ENCODE assay signal across 17 cellular contexts in the genomic region with DNA sequence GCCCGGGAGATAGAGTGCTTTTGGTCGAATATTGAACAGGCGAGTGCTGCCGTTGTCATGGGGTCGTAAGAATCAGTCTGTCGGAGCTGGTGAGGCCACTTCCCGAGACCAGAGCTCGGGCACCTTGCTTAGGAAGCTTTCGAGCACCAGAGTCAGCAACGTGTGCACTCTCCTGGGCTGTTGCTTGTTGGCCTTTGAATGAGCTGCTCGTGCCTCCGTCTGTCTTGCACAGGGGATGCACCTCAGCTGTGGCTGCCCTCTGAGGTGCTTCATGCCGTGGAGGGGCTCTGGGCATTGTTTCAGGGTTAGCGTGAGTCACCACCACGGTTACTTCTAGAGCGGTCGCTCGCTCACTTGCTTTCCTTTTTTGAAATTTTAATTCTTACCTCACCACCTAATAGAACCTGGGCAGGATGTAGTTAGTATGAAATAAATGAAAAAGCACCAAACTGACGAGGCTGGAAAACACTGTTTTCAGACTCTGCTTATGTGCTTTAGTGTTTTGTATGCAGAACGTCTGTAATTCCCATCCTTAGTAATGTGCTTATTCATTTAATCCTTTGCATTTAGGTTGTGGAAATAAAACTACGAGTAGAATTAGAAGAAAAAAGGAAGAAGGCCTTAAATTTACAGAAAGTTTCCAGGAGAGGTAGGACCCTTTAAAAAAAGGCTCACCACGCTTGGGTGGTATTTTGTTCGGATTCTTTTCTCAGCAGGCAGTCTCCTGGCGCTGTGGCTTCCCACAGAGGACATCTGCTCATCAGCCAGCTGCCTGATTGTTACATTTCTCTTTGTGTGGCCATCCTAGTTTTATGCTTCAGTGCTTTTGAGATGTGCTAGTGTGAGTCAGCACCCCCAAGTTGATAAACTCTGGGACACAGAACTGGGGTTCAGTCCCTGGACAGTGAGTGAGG. TPM values are rescaled to one million over a fixed set of nuclear protein-coding genes. Genes with fewer than 3 reads are reported as not detected.
DNase-seq lines count a peak whose midpoint lies in the region; ATAC-seq and TF ChIP-seq lines count a peak whose summit lies in the region.
"Had no signal": no experiment of that assay in that cellular context is flagged by ENCODE, and none has a peak within 500 bp of the region (broad histone marks: within the 10 kb centered on the region; RNA-seq: fewer than 3 reads in every experiment).

No MANE protein-coding gene starts in this region.

- H3K27ac ChIP-seq in testis (no peak overlapping the region), foreskin keratinocyte (no peak overlapping the region)
- H3K27ac ChIP-seq: prostate gland had no signal

- intact Hi-C loops in testis (cut with DNase I; ENCODE audit: low total_unique reads): no loop called here

- H3K36me3 ChIP-seq in testis (ENCODE audit: low read depth, missing control alignments): no peaks in the 10 kb centered on the region

- H3K9me3 ChIP-seq in iPS-18c (ENCODE audit: control insufficient read depth, insufficient read depth, low read length) (peaks cover 2% of the 10 kb centered on the region), testis (no peaks in the 10 kb centered on the region)
- H3K9me3 ChIP-seq: prostate gland, SK-N-SH had no signal

- TF ChIP-seq CTCF in testis (IDR thresholded peaks at IDR 0.05): no peak
- TF ChIP-seq CTCF in foreskin keratinocyte (conservative IDR thresholded peaks at IDR 0.05): no peak

- H3K4me3 ChIP-seq in iPS-18c (ENCODE audit: insufficient read depth, low read depth, low read length): peak overlapping the region; percentile 24; the same call in 1 of the 2 replicates
- H3K4me3 ChIP-seq in testis: no peak overlapping the region
- H3K4me3 ChIP-seq: prostate gland had no signal

- WGBS in testis, 2 donors: 88 to 90% methylated on average over 24 of the region's 24 CpGs

- no peak for TF ChIP-seq POLR2A in testis (IDR thresholded peaks at IDR 0.05)

- no peak for ATAC-seq in GM18909 (IDR thresholded peaks at IDR 0.05; ENCODE audit: poor library complexity, unreplicated experiment)
- no peak for ATAC-seq in foreskin keratinocyte
- ATAC-seq: activated CD4-positive, CD25-positive, alpha-beta regulatory T cell treated with anti-CD3 and anti-CD28 coated beads, Interleukin-2, amount 50 U/mL, for 24 hours; stimulated activated memory B cell treated with anti-CD40 and anti-IgM and Interleukin-4, amounts not matched to agents 10 μg/mL and 1 μg/mL and 100 μg/mL, for 72 hours had no signal

- H3K4me1 ChIP-seq in testis (peaks cover 9% of the 10 kb centered on the region), foreskin keratinocyte (no peaks in the 10 kb centered on the region)
- H3K4me1 ChIP-seq: prostate gland had no signal

- no peaks in the 10 kb centered on the region for H3K27me3 ChIP-seq in testis
- H3K27me3 ChIP-seq in foreskin keratinocyte: no peaks in the 10 kb centered on the region

- peak; percentile 37 for DNase-seq in activated CD8-positive, alpha-beta memory T cell treated with anti-CD3 and anti-CD28 coated beads for 24 hours
- no peak for DNase-seq in activated CD8-positive, alpha-beta memory T cell treated with anti-CD3 and anti-CD28 coated beads, Interleukin-2, amount 50 U/mL, for 4 hours
- DNase-seq in activated CD8-positive, alpha-beta memory T cell treated with anti-CD3 and anti-CD28 coated beads, Interleukin-2, amount 50 U/mL, for 48 hours: peak; percentile 35
- DNase-seq in testis: peak; percentile 10
- DNase-seq in NCI-H82 (lab: John Stamatoyannopoulos, UW): no peak
- no peak for DNase-seq in foreskin keratinocyte
- DNase-seq: activated T-cell treated with anti-CD3 and anti-CD28 coated beads, Interleukin-2, amount 50 U/mL, for 1 hour; anterior cingulate cortex; DMS153; NK-92 treated with Interleukin-12 subunit alpha and Interleukin-12 subunit beta, amount 100 ng/mL, for 24 hours; SK-N-SH; stimulated activated CD4-positive, alpha-beta T cell treated with anti-CD3 and anti-CD28 coated beads, Interleukin-2, amount 100 ng/mL, for 24 hours had no signal

RNA-seq across cellular contexts. Expression of gene EP400, which starts 40.6 kb away (rescaled TPM):
- total RNA-seq in testis (10 to 100 TPM; 69.4 to 83.0 TPM), foreskin keratinocyte (15.5 and 18.4 TPM in 2 replicates)
- polyA plus RNA-seq in testis (ENCODE audit: insufficient read depth, low read depth, low replicate concordance) (44.2 TPM), foreskin keratinocyte (9.5 and 11.7 TPM in 2 replicates)

Comparison
In these comparisons a context has a peak if more than half of its experiments do, and no peak if none do; other contexts are left out.
1. DNase-seq: peak in activated CD8-positive, alpha-beta memory T cell treated with anti-CD3 and anti-CD28 coated beads for 24 hours (single experiment), activated CD8-positive, alpha-beta memory T cell treated with anti-CD3 and anti-CD28 coated beads, Interleukin-2, amount 50 U/mL, for 48 hours (single experiment) and testis (single experiment); none in activated CD8-positive, alpha-beta memory T cell treated with anti-CD3 and anti-CD28 coated beads, Interleukin-2, amount 50 U/mL, for 4 hours (single experiment), NCI-H82 (single experiment) and foreskin keratinocyte (0 of 2).